ENCODE assay signal across 1 cellular context in the genomic region with DNA sequence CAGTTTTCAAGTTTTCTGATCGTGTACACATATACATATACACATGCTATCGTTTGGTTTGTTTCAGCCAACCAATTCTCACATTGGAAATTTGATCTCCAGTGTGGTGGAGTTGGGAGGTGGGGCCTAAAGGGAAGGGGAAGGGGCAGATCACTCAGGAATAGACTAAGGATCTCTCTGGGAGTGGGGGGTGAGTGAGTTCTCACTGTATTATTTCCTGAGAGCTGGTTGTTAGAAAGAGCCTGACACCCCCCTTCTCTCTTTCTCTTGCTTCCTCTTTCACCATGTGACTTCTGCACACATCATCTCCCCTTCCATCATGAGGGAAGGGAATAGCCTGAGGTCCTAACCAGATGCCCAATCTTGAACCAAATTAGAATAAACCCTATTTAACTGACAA.
A peak's percentile ranks its signal among the peaks of the same experiment; 100 is the strongest.
TF ChIP-seq lines count a peak whose summit lies in the region.

No MANE protein-coding gene starts in this region.

TF ChIP-seq in K562, 482 proteins besides CTCF, POLR2A, EP300 and RAD21:
- no peak for TF ChIP-seq ZNF766 (CRISPR knock-in tag; conservative IDR thresholded peaks at IDR 0.05)
- TF ChIP-seq, protein P1, sequence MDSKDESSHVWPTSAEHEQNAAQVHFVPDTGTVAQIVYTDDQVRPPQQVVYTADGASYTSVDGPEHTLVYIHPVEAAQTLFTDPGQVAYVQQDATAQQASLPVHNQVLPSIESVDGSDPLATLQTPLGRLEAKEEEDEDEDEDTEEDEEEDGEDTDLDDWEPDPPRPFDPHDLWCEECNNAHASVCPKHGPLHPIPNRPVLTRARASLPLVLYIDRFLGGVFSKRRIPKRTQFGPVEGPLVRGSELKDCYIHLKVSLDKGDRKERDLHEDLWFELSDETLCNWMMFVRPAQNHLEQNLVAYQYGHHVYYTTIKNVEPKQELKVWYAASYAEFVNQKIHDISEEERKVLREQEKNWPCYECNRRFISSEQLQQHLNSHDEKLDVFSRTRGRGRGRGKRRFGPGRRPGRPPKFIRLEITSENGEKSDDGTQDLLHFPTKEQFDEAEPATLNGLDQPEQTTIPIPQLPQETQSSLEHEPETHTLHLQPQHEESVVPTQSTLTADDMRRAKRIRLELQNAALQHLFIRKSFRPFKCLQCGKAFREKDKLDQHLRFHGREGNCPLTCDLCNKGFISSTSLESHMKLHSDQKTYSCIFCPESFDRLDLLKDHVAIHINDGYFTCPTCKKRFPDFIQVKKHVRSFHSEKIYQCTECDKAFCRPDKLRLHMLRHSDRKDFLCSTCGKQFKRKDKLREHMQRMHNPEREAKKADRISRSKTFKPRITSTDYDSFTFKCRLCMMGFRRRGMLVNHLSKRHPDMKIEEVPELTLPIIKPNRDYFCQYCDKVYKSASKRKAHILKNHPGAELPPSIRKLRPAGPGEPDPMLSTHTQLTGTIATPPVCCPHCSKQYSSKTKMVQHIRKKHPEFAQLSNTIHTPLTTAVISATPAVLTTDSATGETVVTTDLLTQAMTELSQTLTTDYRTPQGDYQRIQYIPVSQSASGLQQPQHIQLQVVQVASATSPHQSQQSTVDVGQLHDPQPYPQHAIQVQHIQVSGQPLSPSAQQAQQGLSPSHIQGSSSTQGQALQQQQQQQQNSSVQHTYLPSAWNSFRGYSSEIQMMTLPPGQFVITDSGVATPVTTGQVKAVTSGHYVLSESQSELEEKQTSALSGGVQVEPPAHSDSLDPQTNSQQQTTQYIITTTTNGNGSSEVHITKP (IDR thresholded peaks at IDR 0.05; ENCODE audit: partially characterized antibody): peak; percentile 84
- no peak for TF ChIP-seq FOXP1 (CRISPR knock-in tag; IDR thresholded peaks at IDR 0.05)
- TF ChIP-seq TCFL5 (CRISPR knock-in tag; conservative IDR thresholded peaks at IDR 0.05): no peak
- TF ChIP-seq HDGF (IDR thresholded peaks at IDR 0.05): no peak
- TF ChIP-seq PPARD (CRISPR knock-in tag; IDR thresholded peaks at IDR 0.05): no peak
TF ChIP-seq in K562: peak in this region for 1.
